ENCODE assay signal across 18 cellular contexts in genomic region chr9:16540996-16541668, GRCh38.
A peak's percentile ranks its signal among the peaks of the same experiment; 100 is the strongest.
DNase-seq lines count a peak whose midpoint lies in the region; ATAC-seq and TF ChIP-seq lines count a peak whose summit lies in the region.
"Had no signal": no experiment of that assay in that cellular context is flagged by ENCODE, and none has a peak within 500 bp of the region (broad histone marks: within the 10 kb centered on the region; RNA-seq: fewer than 3 reads in every experiment).

No MANE protein-coding gene starts in this region.

- DNase-seq in HCEC 1CT, result peak; percentile 48
- DNase-seq in globus pallidus (ENCODE audit: low spot score), result peak; percentile 1
- DNase-seq in uterus, result no peak
- no peak for DNase-seq in activated T-cell treated with anti-CD3 and anti-CD28 coated beads, Interleukin-2, amount 50 U/mL, for 4 hours
- no peak for DNase-seq in activated CD4-positive, alpha-beta T cell treated with anti-CD3 and anti-CD28 coated beads, Interleukin-2, amount 50 U/mL, for 4 hours
- DNase-seq: anterior cingulate cortex; DMS79; kidney; midbrain; NCI-H1417; SHP77 treated with DMSO at 0.1 percent for 48 hours; stimulated activated CD4-positive, alpha-beta T cell treated with anti-CD3 and anti-CD28 coated beads, Interleukin-4, amount 100 ng/mL, for 1 hour; testis had no signal

- TF ChIP-seq POLR2A in uterus (IDR thresholded peaks at IDR 0.05), result no peak

- H3K4me1 ChIP-seq in uterus, result peaks cover 7 to 10% of the 10 kb centered on the region in 2 donors
- H3K4me1 ChIP-seq: testis had no signal

- H3K4me3 ChIP-seq in uterus, result no peak overlapping the region
- H3K4me3 ChIP-seq: heart right ventricle, testis had no signal

- ATAC-seq in SK-N-SH treated with all-trans-retinoic acid at 6 μM for 48 hours, result peak; percentile 22; the same call in 2 of the 3 replicates
- no peak for ATAC-seq in activated T-helper 17 cell treated with anti-CD3 and anti-CD28 coated beads, Interleukin-2, amount 50 U/mL, for 72 hours (replicated peaks)
- no peak for ATAC-seq in activated T-cell treated with anti-CD3 and anti-CD28 coated beads, Interleukin-2, amount 50 U/mL, for 4 hours

- no peaks in the 10 kb centered on the region for H3K9me3 ChIP-seq in uterus
- H3K9me3 ChIP-seq: heart right ventricle, testis had no signal

- no peaks in the 10 kb centered on the region for H3K27me3 Mint-ChIP-seq in activated T-helper 17 cell treated with anti-CD3 and anti-CD28 coated beads, Interleukin-2, amount 50 U/mL, for 72 hours
- H3K27me3 Mint-ChIP-seq in activated T-cell treated with anti-CD3 and anti-CD28 coated beads, Interleukin-2, amount 50 U/mL, for 4 hours (ENCODE audit: low read depth), result no peaks in the 10 kb centered on the region
- H3K27me3 Mint-ChIP-seq: dendritic cell treated with granulocyte-macrophage colony-stimulating factor and Interleukin-4, amounts not matched to agents 40 ng/mL and 50 ng/mL, for 4 days had no signal

- no peaks in the 10 kb centered on the region for H3K36me3 Mint-ChIP-seq in activated T-helper 17 cell treated with anti-CD3 and anti-CD28 coated beads, Interleukin-2, amount 50 U/mL, for 72 hours (ENCODE audit: low read depth)
- H3K36me3 Mint-ChIP-seq in activated T-cell treated with anti-CD3 and anti-CD28 coated beads, Interleukin-2, amount 50 U/mL, for 4 hours (ENCODE audit: insufficient read depth), result no peaks in the 10 kb centered on the region

- peak overlapping the region; percentile 43 to 68 for H3K27ac ChIP-seq in uterus
- H3K27ac ChIP-seq: C4-2B, heart right ventricle, testis had no signal

- peaks cover 3% of the 10 kb centered on the region for H3K9me3 Mint-ChIP-seq in activated T-helper 17 cell treated with anti-CD3 and anti-CD28 coated beads, Interleukin-2, amount 50 U/mL, for 72 hours
- peaks cover 7% of the 10 kb centered on the region for H3K9me3 Mint-ChIP-seq in activated T-cell treated with anti-CD3 and anti-CD28 coated beads, Interleukin-2, amount 50 U/mL, for 4 hours
- H3K9me3 Mint-ChIP-seq: dendritic cell treated with granulocyte-macrophage colony-stimulating factor and Interleukin-4, amounts not matched to agents 40 ng/mL and 50 ng/mL, for 4 days had no signal

- no peaks in the 10 kb centered on the region for H3K36me3 ChIP-seq in uterus
- H3K36me3 ChIP-seq: heart right ventricle had no signal

- no peak overlapping the region for H3K4me3 Mint-ChIP-seq in activated T-helper 17 cell treated with anti-CD3 and anti-CD28 coated beads, Interleukin-2, amount 50 U/mL, for 72 hours
- no peak overlapping the region for H3K4me3 Mint-ChIP-seq in activated T-cell treated with anti-CD3 and anti-CD28 coated beads, Interleukin-2, amount 50 U/mL, for 4 hours
- H3K4me3 Mint-ChIP-seq: dendritic cell treated with granulocyte-macrophage colony-stimulating factor and Interleukin-4, amounts not matched to agents 40 ng/mL and 50 ng/mL, for 4 days had no signal

- intact Hi-C loops in uterus (cut with DNase I; ENCODE audit: low total_unique reads), result no loop called here

- H3K4me1 Mint-ChIP-seq in activated T-helper 17 cell treated with anti-CD3 and anti-CD28 coated beads, Interleukin-2, amount 50 U/mL, for 72 hours, result no peaks in the 10 kb centered on the region
- peaks cover 4% of the 10 kb centered on the region for H3K4me1 Mint-ChIP-seq in activated T-cell treated with anti-CD3 and anti-CD28 coated beads, Interleukin-2, amount 50 U/mL, for 4 hours (ENCODE audit: low read depth)

- H3K27ac Mint-ChIP-seq in activated T-helper 17 cell treated with anti-CD3 and anti-CD28 coated beads, Interleukin-2, amount 50 U/mL, for 72 hours, result no peak overlapping the region
- H3K27ac Mint-ChIP-seq: dendritic cell treated with granulocyte-macrophage colony-stimulating factor and Interleukin-4, amounts not matched to agents 40 ng/mL and 50 ng/mL, for 4 days had no signal

- TF ChIP-seq CTCF in uterus (IDR thresholded peaks at IDR 0.05), result no peak

- H3K27me3 ChIP-seq in uterus, result no peaks in the 10 kb centered on the region
- H3K27me3 ChIP-seq: heart right ventricle, testis had no signal

TF ChIP-seq in SK-N-SH treated with all-trans-retinoic acid at 6 μM for 48 hours, 23 proteins besides CTCF, POLR2A, EP300 and RAD21:
- no peak for TF ChIP-seq ZFP3 (CRISPR knock-in tag; IDR thresholded peaks at IDR 0.05)
- TF ChIP-seq ISL1 (CRISPR knock-in tag; IDR thresholded peaks at IDR 0.05), result peak; percentile 45; the same call in 1 of the 2 replicates
- TF ChIP-seq ESRRG (CRISPR knock-in tag; IDR thresholded peaks at IDR 0.05), result no peak
TF ChIP-seq in SK-N-SH treated with all-trans-retinoic acid at 6 μM for 48 hours: peak in this region for 1.

Comparison
In these comparisons a context has a peak if more than half of its experiments do, and no peak if none do; other contexts are left out.
1. DNase-seq: peak in HCEC 1CT (single experiment) and globus pallidus (single experiment); none in uterus (0 of 2), activated T-cell treated with anti-CD3 and anti-CD28 coated beads, Interleukin-2, amount 50 U/mL, for 4 hours (single experiment) and activated CD4-positive, alpha-beta T cell treated with anti-CD3 and anti-CD28 coated beads, Interleukin-2, amount 50 U/mL, for 4 hours (0 of 2).